8 cellular contexts compared by ENCODE assay signal in the genomic region with DNA sequence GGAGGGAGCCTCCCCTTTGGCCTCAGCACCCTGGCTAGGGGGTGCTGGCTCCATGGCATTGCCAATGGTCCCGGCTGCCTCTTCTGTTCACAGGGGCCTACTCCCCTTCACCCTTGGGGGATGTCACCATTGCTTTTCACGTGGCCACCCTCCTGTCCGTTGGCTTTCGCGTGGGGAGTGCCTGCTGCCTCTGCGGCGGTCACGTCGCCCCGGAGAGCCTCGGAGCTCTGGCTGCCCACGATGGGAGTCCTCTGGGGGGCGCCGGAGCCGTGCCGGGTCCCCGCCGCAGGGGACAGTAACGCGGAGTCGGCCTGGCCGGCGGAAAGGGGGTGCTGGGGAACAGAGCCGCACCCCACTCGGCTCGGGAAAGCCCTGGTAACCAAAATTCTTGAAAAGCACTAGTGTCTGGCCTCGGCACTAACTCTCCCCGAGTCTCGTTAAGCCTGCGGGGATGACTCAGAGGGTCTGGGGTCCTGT.
DNase-seq lines count a peak whose midpoint lies in the region; ATAC-seq and TF ChIP-seq lines count a peak whose summit lies in the region.

No MANE protein-coding gene starts in this region.

- no peaks in the 10 kb centered on the region for H3K27me3 ChIP-seq in WERI-Rb-1 (ENCODE audit: insufficient read depth, low read depth, severe bottlenecking)
- no peaks in the 10 kb centered on the region for H3K27me3 ChIP-seq in subcutaneous abdominal adipose tissue (ENCODE audit: control insufficient read depth in 5 of 5, insufficient read depth in 4 of 5, low read length in 5 of 5)

- H3K9me3 ChIP-seq in WERI-Rb-1 (ENCODE audit: severe bottlenecking) = no peaks in the 10 kb centered on the region
- no peaks in the 10 kb centered on the region for H3K9me3 ChIP-seq in subcutaneous abdominal adipose tissue (ENCODE audit: control insufficient read depth in 5 of 5, low read length in 5 of 5)

- peak; percentile 50 for TF ChIP-seq CTCF in WERI-Rb-1 (IDR thresholded peaks at IDR 0.05; ENCODE audit: low read depth, low read length)

- peaks cover 11% of the 10 kb centered on the region for H3K36me3 Mint-ChIP-seq in effector memory CD8-positive, alpha-beta T cell (ENCODE audit: insufficient read depth)

- no peaks in the 10 kb centered on the region for H3K9me3 Mint-ChIP-seq in effector memory CD8-positive, alpha-beta T cell

- peak overlapping the region; percentile 35 to 76 for H3K27ac Mint-ChIP-seq in effector memory CD8-positive, alpha-beta T cell

- peak overlapping the region; percentile 74 to 75 for H3K4me3 Mint-ChIP-seq in effector memory CD8-positive, alpha-beta T cell

- peak overlapping the region; percentile 76 for H3K27ac ChIP-seq in WERI-Rb-1
- H3K27ac ChIP-seq in subcutaneous abdominal adipose tissue (ENCODE audit: low read depth, low read length) = peak overlapping the region; percentile 98

- peaks cover 2 to 42% (median 37%) of the 10 kb centered on the region in 5 donors for H3K4me1 ChIP-seq in subcutaneous abdominal adipose tissue (ENCODE audit: control insufficient read depth in 5 of 5, insufficient read depth in 5 of 5, low read length in 5 of 5)

- H3K36me3 ChIP-seq in WERI-Rb-1 (peaks cover 28% of the 10 kb centered on the region), subcutaneous abdominal adipose tissue (ENCODE audit: control insufficient read depth in 5 of 5, insufficient read depth in 5 of 5, low read length in 5 of 5) (peaks cover 7 to 26% (median 19%) of the 10 kb centered on the region in 5 donors)

- no peaks in the 10 kb centered on the region for H3K27me3 Mint-ChIP-seq in effector memory CD8-positive, alpha-beta T cell

- peak overlapping the region; percentile 79 for H3K4me3 ChIP-seq in WERI-Rb-1 (ENCODE audit: low read depth, low read length)
- H3K4me3 ChIP-seq in subcutaneous abdominal adipose tissue (ENCODE audit: low read depth in 1 of 5, low read length in 5 of 5) = peak overlapping the region; percentile 72 to 91 (median 88)

- H3K4me1 Mint-ChIP-seq in effector memory CD8-positive, alpha-beta T cell (ENCODE audit: low read depth in 2 of 2) = peaks cover 5 to 16% of the 10 kb centered on the region in 2 donors

- ATAC-seq in GM19372 (IDR thresholded peaks at IDR 0.05; ENCODE audit: low read depth, unreplicated experiment) = peak; percentile 7
- ATAC-seq in effector memory CD8-positive, alpha-beta T cell (replicated peaks) = peak; percentile 23

- peak; percentile 14 for DNase-seq in CD1c-positive myeloid dendritic cell (ENCODE audit: extremely low spot score)
- DNase-seq in HuH-7.5 (ENCODE audit: low spot score) = peak; percentile 43
- peak; percentile 64 for DNase-seq in WERI-Rb-1
- DNase-seq in effector memory CD8-positive, alpha-beta T cell = peak; percentile 18 to 28 (median 20)
- DNase-seq in midbrain (lab: John Stamatoyannopoulos, UW) = peak; percentile 16
- DNase-seq in DMS114 treated with DMSO at 0.1 percent for 48 hours (lab: John Stamatoyannopoulos, UW; ENCODE audit: unreplicated experiment) = no peak

- peak overlapping the region; percentile 89 to 97 (median 95) for H3K9ac ChIP-seq in subcutaneous abdominal adipose tissue (ENCODE audit: low read length in 5 of 5)
